In genomic region chr6:116008470-116009229, GRCh38 we compare ENCODE assay signal across 8 cellular contexts. TPM values are rescaled to one million over a fixed set of nuclear protein-coding genes. Genes with fewer than 3 reads are reported as not detected.
DNase-seq lines count a peak whose midpoint lies in the region; ATAC-seq and TF ChIP-seq lines count a peak whose summit lies in the region.

No MANE protein-coding gene starts in this region.

- intact Hi-C loops in left ventricle myocardium inferior (cut with micrococcal nuclease): no loop called here
- intact Hi-C loops in aorta (cut with DNase I): loop anchor here in 1 of 2 donors (5.0 kb wide), 1 partner anchor 76 kb away; no protein-coding TSS in a partner anchor

- H3K4me3 ChIP-seq in left ventricle myocardium inferior (peak overlapping the region; percentile 21), aorta (ENCODE audit: low read length in 2 of 2) (peak overlapping the region; percentile 26 to 32), WERI-Rb-1 (ENCODE audit: low read depth, low read length) (no peak overlapping the region)

- H3K9me3 ChIP-seq in left ventricle myocardium inferior (replicated peaks) (no peaks in the 10 kb centered on the region), aorta (ENCODE audit: control insufficient read depth, low read length) (no peaks in the 10 kb centered on the region), WERI-Rb-1 (ENCODE audit: severe bottlenecking) (no peaks in the 10 kb centered on the region)

- WGBS in aorta, 2 donors: 5 to 9% methylated on average over 6 of the region's 6 CpGs

- H3K36me3 ChIP-seq in left ventricle myocardium inferior (no peaks in the 10 kb centered on the region), aorta (ENCODE audit: control insufficient read depth in 1 of 2, insufficient read depth in 2 of 2, low read length in 1 of 2) (no peaks in the 10 kb centered on the region), WERI-Rb-1 (no peaks in the 10 kb centered on the region)

- H3K27me3 ChIP-seq in left ventricle myocardium inferior (ENCODE audit: low read depth) (no peaks in the 10 kb centered on the region), aorta (ENCODE audit: control insufficient read depth in 1 of 2, insufficient read depth in 2 of 2, low read length in 1 of 2) (no peaks in the 10 kb centered on the region), WERI-Rb-1 (ENCODE audit: insufficient read depth, low read depth, severe bottlenecking) (no peaks in the 10 kb centered on the region)

- TF ChIP-seq CTCF in left ventricle myocardium inferior (IDR thresholded peaks at IDR 0.05; ENCODE audit: borderline replicate concordance) (no peak), WERI-Rb-1 (IDR thresholded peaks at IDR 0.05; ENCODE audit: low read depth, low read length) (no peak)

- DNase-seq in SHP77 treated with DMSO at 0.1 percent for 48 hours (lab: John Stamatoyannopoulos, UW) (peak; percentile 73), left ventricle myocardium inferior (no peak), aorta (no peak), 8988T (no peak), WERI-Rb-1 (no peak), islet precursor cell (no peak)

- peak overlapping the region; percentile 86 for H3K27ac ChIP-seq in left ventricle myocardium inferior (replicated peaks)
- H3K27ac ChIP-seq in aorta (ENCODE audit: low read depth in 1 of 2, low read length in 2 of 2): peak overlapping the region; percentile 62 to 95
- H3K27ac ChIP-seq in WERI-Rb-1: no peak overlapping the region

- H3K4me1 ChIP-seq in left ventricle myocardium inferior (peaks cover 83% of the 10 kb centered on the region), aorta (ENCODE audit: control insufficient read depth in 1 of 2, insufficient read depth in 2 of 2, low read length in 2 of 2) (peaks cover 3 to 13% of the 10 kb centered on the region in 2 donors)

- ATAC-seq in GM19043 (IDR thresholded peaks at IDR 0.05; ENCODE audit: low read depth, unreplicated experiment) (peak; percentile 52), HG03025 (IDR thresholded peaks at IDR 0.05; ENCODE audit: low FRiP score, unreplicated experiment) (peak; percentile 63), aorta (ENCODE audit: low FRiP score) (peak; percentile 85)

RNA-seq across cellular contexts. Expression of gene FRK, which starts 52.0 kb away (rescaled TPM):
- total RNA-seq in left ventricle myocardium inferior: 11.2 TPM
- total RNA-seq in aorta: 10 to 100 TPM in 1 of 2 donors, 1 to 10 TPM in 1; 9.3 to 18.3 TPM
- polyA plus RNA-seq in aorta: 1 to 10 TPM; 1.8 to 2.8 TPM
